In genomic region chr11:122488892-122489291, GRCh38 we compare ENCODE assay signal across 3 cellular contexts.
"Had no signal": no experiment of that assay in that cellular context is flagged by ENCODE, and none has a peak within 500 bp of the region (broad histone marks: within the 10 kb centered on the region; RNA-seq: fewer than 3 reads in every experiment).

No MANE protein-coding gene starts in this region.

- DNase-seq: GDM1, GF-D8 had no signal

- ATAC-seq: GM12878 had no signal

- H3K4me3 ChIP-seq: GM12878 had no signal
